8 cellular contexts compared by ENCODE assay signal in genomic region chr15:85706779-85707518, GRCh38.
A peak's percentile ranks its signal among the peaks of the same experiment; 100 is the strongest.
DNase-seq lines count a peak whose midpoint lies in the region; ATAC-seq and TF ChIP-seq lines count a peak whose summit lies in the region.

No MANE protein-coding gene starts in this region.

- H3K4me3 ChIP-seq in cardiac fibroblast (replicated peaks in 1 of 2; ENCODE audit: low read depth in 2 of 2, low read length in 2 of 2) (peak overlapping the region in 1 of 2 donors; percentile 21), muscle layer of colon (ENCODE audit: low read depth in 1 of 2, low read length in 2 of 2) (peak overlapping the region in 1 of 2 donors; percentile 20), neuronal stem cell (ENCODE audit: low read length in 2 of 2) (no peak overlapping the region)

- TF ChIP-seq POLR2A in Raji (IDR thresholded peaks at IDR 0.05; ENCODE audit: insufficient read depth, low read depth, low read length), result peak; percentile 30; the same call in 1 of the 2 replicates

- no peak overlapping the region for H3K14ac ChIP-seq in neuronal stem cell (ENCODE audit: low read length)

- no peaks in the 10 kb centered on the region for H3K79me1 ChIP-seq in neuronal stem cell (ENCODE audit: low read depth, low read length)

- H3K36me3 ChIP-seq in muscle layer of colon (ENCODE audit: insufficient read depth, low read length), result peaks cover 28% of the 10 kb centered on the region
- H3K36me3 ChIP-seq in neuronal stem cell (replicated peaks in 1 of 2; ENCODE audit: control insufficient read depth in 2 of 2, insufficient read depth in 2 of 2, low read length in 2 of 2), result peaks cover 7 to 36% of the 10 kb centered on the region in 2 donors

- no peak overlapping the region for H2AK5ac ChIP-seq in neuronal stem cell (ENCODE audit: low read depth, low read length)

- no peak overlapping the region for H3K4me2 ChIP-seq in neuronal stem cell (ENCODE audit: insufficient read depth, low read length, poor library complexity, severe bottlenecking)

- H3K9ac ChIP-seq in muscle layer of colon (ENCODE audit: low read length) (no peak overlapping the region), neuronal stem cell (ENCODE audit: low read depth, low read length, poor library complexity) (no peak overlapping the region)

- no peak overlapping the region for H2BK12ac ChIP-seq in neuronal stem cell (ENCODE audit: low read length)

- WGBS in neuronal stem cell (ENCODE audit: extremely low coverage in 2 of 2, insufficient read length in 2 of 2, insufficient replicate concordance in 1 of 2), 2 donors, result no CpG with 5 or more reads among the region's 5 CpGs

- H3K4ac ChIP-seq in neuronal stem cell (ENCODE audit: low read length), result no peak overlapping the region

- DNase-seq in AG20443 (ENCODE audit: low spot score) (peak; percentile 44), cardiac fibroblast (ENCODE audit: low read depth in 2 of 2) (peak; percentile 68 to 97), neuronal stem cell (ENCODE audit: low spot score) (no peak), NCI-H187 treated with DMSO at 0.1 percent for 48 hours (lab: John Stamatoyannopoulos, UW) (no peak)

- peak overlapping the region; percentile 7 for H3K27ac ChIP-seq in muscle layer of colon (ENCODE audit: low read depth, low read length)
- H3K27ac ChIP-seq in neuronal stem cell (replicated peaks; ENCODE audit: low read length), result no peak overlapping the region

- H2BK5ac ChIP-seq in neuronal stem cell (ENCODE audit: low read length), result no peak overlapping the region

- no peak for TF ChIP-seq CTCF in cardiac fibroblast (IDR thresholded peaks at IDR 0.05; ENCODE audit: low read depth, low read length)

- ATAC-seq in GM21423 (IDR thresholded peaks at IDR 0.05; ENCODE audit: unreplicated experiment) (peak; percentile 30), GM19023 (IDR thresholded peaks at IDR 0.05; ENCODE audit: unreplicated experiment) (no peak)

- H2BK120ac ChIP-seq in neuronal stem cell (ENCODE audit: low read depth, low read length), result no peak overlapping the region

- no peak overlapping the region for H2AFZ ChIP-seq in neuronal stem cell (ENCODE audit: low read length)

- H2BK15ac ChIP-seq in neuronal stem cell (ENCODE audit: low read length), result no peak overlapping the region

- H3K27me3 ChIP-seq in muscle layer of colon (ENCODE audit: control insufficient read depth in 1 of 2, insufficient read depth in 2 of 2, low read length in 2 of 2), result no peaks in the 10 kb centered on the region
- no peaks in the 10 kb centered on the region for H3K27me3 ChIP-seq in neuronal stem cell (ENCODE audit: control insufficient read depth in 3 of 3, insufficient read depth in 3 of 3, low read depth in 1 of 3, low read length in 3 of 3)

- no peaks in the 10 kb centered on the region for H3K9me3 ChIP-seq in muscle layer of colon (ENCODE audit: low read length)
- H3K9me3 ChIP-seq in neuronal stem cell (replicated peaks in 1 of 2; ENCODE audit: control insufficient read depth in 2 of 2, insufficient read depth in 1 of 2, low read depth in 1 of 2, low read length in 2 of 2), result no peaks in the 10 kb centered on the region

- H3K18ac ChIP-seq in neuronal stem cell (ENCODE audit: low read length), result no peak overlapping the region

- H4K91ac ChIP-seq in neuronal stem cell (ENCODE audit: low read depth, low read length, poor library complexity), result no peak overlapping the region

- no peak overlapping the region for H3K23ac ChIP-seq in neuronal stem cell (ENCODE audit: low read depth, low read length, poor library complexity)

- H4K8ac ChIP-seq in neuronal stem cell (ENCODE audit: low read depth, low read length), result no peak overlapping the region

- H3K4me1 ChIP-seq in muscle layer of colon (ENCODE audit: insufficient read depth, low read length), result peaks cover 52% of the 10 kb centered on the region
- peaks cover 0 to 24% of the 10 kb centered on the region in 2 donors for H3K4me1 ChIP-seq in neuronal stem cell (ENCODE audit: control insufficient read depth in 2 of 2, insufficient read depth in 1 of 2, low read depth in 1 of 2, low read length in 2 of 2)

Comparison
In these comparisons a context has a peak if more than half of its experiments do, and no peak if none do; other contexts are left out.
1. DNase-seq: peak in AG20443 (single experiment) and cardiac fibroblast (2 of 2); none in neuronal stem cell (single experiment) and NCI-H187 treated with DMSO at 0.1 percent for 48 hours (single experiment).